Comparison of ENCODE assay signal across 9 cellular contexts in genomic region chr11:110777765-110778164, GRCh38.
A peak's percentile ranks its signal among the peaks of the same experiment; 100 is the strongest.
DNase-seq lines count a peak whose midpoint lies in the region; ATAC-seq and TF ChIP-seq lines count a peak whose summit lies in the region.
"Had no signal": no experiment of that assay in that cellular context is flagged by ENCODE, and none has a peak within 500 bp of the region (broad histone marks: within the 10 kb centered on the region; RNA-seq: fewer than 3 reads in every experiment).

No MANE protein-coding gene starts in this region.

- H3K4ac ChIP-seq in IMR-90 (ENCODE audit: low read depth, low read length), result peak overlapping the region; percentile 80

- intact Hi-C loops in IMR-90 (cut with micrococcal nuclease), result no loop called here
- intact Hi-C loops in colonic mucosa (cut with DNase I), result no loop called here
- intact Hi-C loops in sciatic nerve (cut with DNase I), result no loop called here

- H3K4me1 ChIP-seq in IMR-90 (ENCODE audit: control insufficient read depth, insufficient read depth, low read length) (peaks cover 8% of the 10 kb centered on the region), colonic mucosa (no peaks in the 10 kb centered on the region)

- 0% methylated on average over 1 of the region's 2 CpGs; no CpG with 5 or more reads in 1 of the 2 experiments for WGBS in IMR-90 (ENCODE audit: extremely low coverage in 2 of 2, insufficient read length in 1 of 2), 2 experiments

- peak overlapping the region; percentile 33 for H3K14ac ChIP-seq in IMR-90 (replicated peaks; ENCODE audit: low read depth, low read length)

- peak overlapping the region; percentile 89 for H2BK120ac ChIP-seq in IMR-90 (ENCODE audit: low read depth, low read length)

- in situ Hi-C loops in IMR-90 (cut with MboI; ENCODE audit: low sequenced_read_pairs), result no loop called here

- dilution Hi-C loops in IMR-90 (cut with HindIII; ENCODE audit: low sequenced_read_pairs, unreplicated experiment), result no loop called here

- no peak for TF ChIP-seq POLR2A in IMR-90 (IDR thresholded peaks at IDR 0.05; ENCODE audit: low read depth, low read length)

- H2BK20ac ChIP-seq in IMR-90 (ENCODE audit: low read depth, low read length), result peak overlapping the region; percentile 75

- H2AK5ac ChIP-seq in IMR-90 (ENCODE audit: low read depth, low read length), result peak overlapping the region; percentile 89

- H4K20me1 ChIP-seq in IMR-90 (ENCODE audit: insufficient read depth, low read length), result no peaks in the 10 kb centered on the region

- no peak overlapping the region for H2AK9ac ChIP-seq in IMR-90 (replicated peaks; ENCODE audit: low read depth, low read length, poor library complexity)

- H3K79me1 ChIP-seq in IMR-90 (ENCODE audit: low read depth in 1 of 2, low read length in 2 of 2), result no peaks in the 10 kb centered on the region

- H3K9me3 ChIP-seq in IMR-90 (ENCODE audit: control insufficient read depth, insufficient read depth, low read length) (peaks cover 6% of the 10 kb centered on the region), colonic mucosa (no peaks in the 10 kb centered on the region)

- DNase-seq in GM06990 (ENCODE audit: extremely low read depth, insufficient read length) (peak; percentile 16), IMR-90 (peak; percentile 87), colonic mucosa (peak; percentile 38), sciatic nerve (ENCODE audit: low spot score) (no peak), D341Med (ENCODE audit: low spot score) (no peak), UCSD-AML1 (lab: John Stamatoyannopoulos, UW; ENCODE audit: unreplicated experiment) (no peak)
- DNase-seq: activated CD8-positive, alpha-beta memory T cell treated with anti-CD3 and anti-CD28 coated beads, Interleukin-2, amount 50 U/mL, for 48 hours had no signal

- no peak for TF ChIP-seq CTCF in GM06990 (IDR thresholded peaks at IDR 0.05; ENCODE audit: insufficient read depth, low read length, poor library complexity, severe bottlenecking)
- TF ChIP-seq CTCF in IMR-90 (conservative IDR thresholded peaks at IDR 0.05; ENCODE audit: low read depth, low read length), result no peak
- no peak for TF ChIP-seq CTCF in colonic mucosa (IDR thresholded peaks at IDR 0.05)

- H4K5ac ChIP-seq in IMR-90 (ENCODE audit: low read depth, low read length), result peak overlapping the region; percentile 51

- ATAC-seq in IMR-90 (ENCODE audit: low read depth) (peak; percentile 80), sciatic nerve (peak; percentile 75), GM18861 (IDR thresholded peaks at IDR 0.05; ENCODE audit: unreplicated experiment) (no peak), GM19324 (IDR thresholded peaks at IDR 0.05; ENCODE audit: low FRiP score, unreplicated experiment) (no peak)

- H3K4me2 ChIP-seq in IMR-90 (ENCODE audit: low read depth, low read length), result peak overlapping the region; percentile 14; the same call in 1 of the 2 replicates

- H3K9me1 ChIP-seq in IMR-90 (ENCODE audit: insufficient read depth, low read length), result no peaks in the 10 kb centered on the region

- CTCF ChIA-PET in IMR-90 (lab: Yijun Ruan, JAX), result no interaction called here

- H4K91ac ChIP-seq in IMR-90 (ENCODE audit: insufficient read depth, low read depth, low read length), result peak overlapping the region; percentile 64

- no TSS peak for BruUV-seq in IMR-90 (replicated peaks; lab: Mats Ljungman, UMichigan)

- peak overlapping the region; percentile 51 for H3K23ac ChIP-seq in IMR-90 (ENCODE audit: low read depth, low read length)

- H3K9ac ChIP-seq in IMR-90 (ENCODE audit: low read depth, low read length) (0 out of 2 replicates have a peak overlapping the region, but pooled peaks have one; percentile 8), colonic mucosa (ENCODE audit: low read depth in 2 of 2, low read length in 2 of 2) (peak overlapping the region in 1 of 2 donors; percentile 4)

- H3K27me3 ChIP-seq in GM06990 (replicated peaks; ENCODE audit: control insufficient read depth, insufficient read depth, low read length) (no peaks in the 10 kb centered on the region), IMR-90 (ENCODE audit: control insufficient read depth, insufficient read depth, low read length) (no peaks in the 10 kb centered on the region), colonic mucosa (no peaks in the 10 kb centered on the region)

- H3K56ac ChIP-seq in IMR-90 (ENCODE audit: extremely low read depth, insufficient read depth, low read length), result peak overlapping the region; percentile 76; the same call in 1 of the 2 replicates

- H3K36me3 ChIP-seq in GM06990 (ENCODE audit: control insufficient read depth, insufficient read depth, low read length) (no peaks in the 10 kb centered on the region), IMR-90 (ENCODE audit: control insufficient read depth, insufficient read depth, low read length) (no peaks in the 10 kb centered on the region), colonic mucosa (no peaks in the 10 kb centered on the region)

- peak overlapping the region; percentile 50 for H3K18ac ChIP-seq in IMR-90 (ENCODE audit: low read depth, low read length)

- TF ChIP-seq RAD21 in IMR-90 (IDR thresholded peaks at IDR 0.05; ENCODE audit: low read length), result no peak

- H3K27ac ChIP-seq in IMR-90 (ENCODE audit: insufficient read depth, low read length) (peak overlapping the region; percentile 87), colonic mucosa (peak overlapping the region; percentile 47)

- POLR2A ChIA-PET in IMR-90 (lab: Charles Lee; ENCODE audit: unreplicated experiment), result no interaction called here

- H2BK5ac ChIP-seq in IMR-90 (ENCODE audit: low read depth, low read length, poor library complexity, severe bottlenecking), result peak overlapping the region; percentile 79

- no peak overlapping the region for H3K4me3 ChIP-seq in GM06990 (replicated peaks; ENCODE audit: low read depth, low read length)
- no peak overlapping the region for H3K4me3 ChIP-seq in IMR-90 (ENCODE audit: insufficient read depth, low read depth, low read length)
- H3K4me3 ChIP-seq in colonic mucosa, result no peak overlapping the region

- peak overlapping the region; percentile 82 for H2AFZ ChIP-seq in IMR-90 (replicated peaks; ENCODE audit: low read length, poor library complexity)

- H2BK15ac ChIP-seq in IMR-90 (ENCODE audit: low read depth, low read length), result peak overlapping the region; percentile 41; the same call in 2 of the 3 replicates

- H4K8ac ChIP-seq in IMR-90 (ENCODE audit: low read depth in 2 of 2, low read length in 2 of 2), result peak overlapping the region; percentile 43 to 81

TF ChIP-seq in IMR-90, 13 proteins besides CTCF, POLR2A, EP300 and RAD21:
- no peak for TF ChIP-seq SMC3 (IDR thresholded peaks at IDR 0.05; ENCODE audit: low read depth, low read length)
- no peak for TF ChIP-seq MXI1 (IDR thresholded peaks at IDR 0.05; ENCODE audit: borderline replicate concordance, low read depth, low read length)
- no peak for TF ChIP-seq CHD1 (IDR thresholded peaks at IDR 0.05; ENCODE audit: low read depth, low read length)
- TF ChIP-seq FOS (IDR thresholded peaks at IDR 0.05; ENCODE audit: low read depth, low read length), result peak; percentile 37; the same call in 1 of the 2 replicates
- peak; percentile 39; the same call in 1 of the 2 replicates for TF ChIP-seq CEBPB (IDR thresholded peaks at IDR 0.05; ENCODE audit: low read depth, low read length)

Comparison
In these comparisons a context has a peak if more than half of its experiments do, and no peak if none do; other contexts are left out.
1. DNase-seq: peak in GM06990 (single experiment), IMR-90 (single experiment) and colonic mucosa (single experiment); none in sciatic nerve (single experiment), D341Med (single experiment) and UCSD-AML1 (single experiment).
2. ATAC-seq: peak in IMR-90 (single experiment) and sciatic nerve (single experiment); none in GM18861 (single experiment) and GM19324 (single experiment).